In the genomic region with DNA sequence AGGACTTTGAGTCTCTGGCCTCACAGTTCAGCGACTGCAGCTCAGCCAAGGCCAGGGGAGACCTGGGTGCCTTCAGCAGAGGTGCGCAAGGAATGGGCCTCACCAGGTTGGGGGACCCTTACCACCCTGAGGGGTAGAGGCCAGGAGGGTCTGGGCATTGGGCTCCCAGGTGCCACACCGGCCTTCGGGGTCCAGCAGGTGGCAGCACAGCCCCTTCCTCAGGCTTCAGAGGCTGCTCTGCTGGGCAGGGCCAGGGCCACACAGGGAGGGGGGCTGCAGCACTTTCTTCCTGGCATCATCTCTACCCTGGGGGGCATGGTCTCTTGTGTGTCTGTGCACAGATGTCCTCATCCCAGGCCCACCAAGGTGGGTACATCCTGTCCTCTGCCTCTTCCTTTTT, we compare ENCODE assay signal across 9 cellular contexts. TPM values are rescaled to one million over a fixed set of nuclear protein-coding genes. Genes with fewer than 3 reads are reported as not detected.
DNase-seq lines count a peak whose midpoint lies in the region; ATAC-seq and TF ChIP-seq lines count a peak whose summit lies in the region.
"Had no signal": no experiment of that assay in that cellular context is flagged by ENCODE, and none has a peak within 500 bp of the region (broad histone marks: within the 10 kb centered on the region; RNA-seq: fewer than 3 reads in every experiment).

No MANE protein-coding gene starts in this region.

- intact Hi-C loops in sciatic nerve (cut with DNase I) = no loop called here

- no peaks in the 10 kb centered on the region for H3K9me3 Mint-ChIP-seq in HFFc6

- H3K4me3 ChIP-seq in AG09309 (ENCODE audit: control insufficient read depth, low read depth, low read length) = no peak overlapping the region

- no peak for ATAC-seq in sciatic nerve
- no peak for ATAC-seq in GM18502 (IDR thresholded peaks at IDR 0.05; ENCODE audit: poor library complexity, unreplicated experiment)
- ATAC-seq in GM21367 (IDR thresholded peaks at IDR 0.05; ENCODE audit: unreplicated experiment) = no peak

- no peak overlapping the region for H3K27ac Mint-ChIP-seq in HFFc6

- peaks cover 17% of the 10 kb centered on the region for H3K36me3 Mint-ChIP-seq in HFFc6 (ENCODE audit: low read depth)

- DNase-seq in AG09309 (ENCODE audit: low read depth) (no peak), HFFc6 (no peak), islet precursor cell (peak; percentile 71), sciatic nerve (ENCODE audit: low spot score) (no peak), NCI-H345 (lab: John Stamatoyannopoulos, UW) (no peak)
- DNase-seq in activated CD8-positive, alpha-beta memory T cell treated with anti-CD3 and anti-CD28 coated beads, Interleukin-2, amount 50 U/mL, for 4 hours = peak; percentile 48
- DNase-seq: NCI-H2081 treated with DMSO at 0.1 percent for 48 hours had no signal

- peaks cover 24% of the 10 kb centered on the region for H3K4me1 Mint-ChIP-seq in HFFc6 (ENCODE audit: low read depth)

- H3K4me3 Mint-ChIP-seq in HFFc6 = no peak overlapping the region

- peak; percentile 51 for TF ChIP-seq CTCF in AG09309 (IDR thresholded peaks at IDR 0.05; ENCODE audit: control insufficient read depth, insufficient read depth, low read depth, low read length, missing control alignments)
- TF ChIP-seq CTCF in HFFc6 (IDR thresholded peaks at IDR 0.05) = peak; percentile 71

- H3K27me3 Mint-ChIP-seq in HFFc6 (ENCODE audit: insufficient read depth) = no peaks in the 10 kb centered on the region; the same call in 1 of the 2 replicates

RNA-seq across cellular contexts. Expression of a gene that starts 12.9 kb away (rescaled TPM):
- total RNA-seq in HFFc6 (2021; fragmentation: NEBNext Ultra II Directional; extraction: Animal tissue kit (Norgen Biotek cat#: 25700)) = 100 to 1,000 TPM; 113 to 153 (median 120) TPM
- 54.6 TPM for total RNA-seq in sciatic nerve

RNA-seq across cellular contexts. Expression of a gene that starts 20.3 kb away (rescaled TPM):
- total RNA-seq in HFFc6 (2021; fragmentation: NEBNext Ultra II Directional; extraction: Animal tissue kit (Norgen Biotek cat#: 25700)) = 100 to 1,000 TPM; 365 to 483 (median 418) TPM
- 206 TPM for total RNA-seq in sciatic nerve

RNA-seq across cellular contexts. Expression of a gene that starts 29.2 kb away (rescaled TPM):
- 10 to 100 TPM; 25.2 to 29.0 (median 27.2) TPM for total RNA-seq in HFFc6 (2021; fragmentation: NEBNext Ultra II Directional; extraction: Animal tissue kit (Norgen Biotek cat#: 25700))
- 24.9 TPM for total RNA-seq in sciatic nerve

Comparison
In these comparisons a context has a peak if more than half of its experiments do, and no peak if none do; other contexts are left out.
1. DNase-seq: peak in activated CD8-positive, alpha-beta memory T cell treated with anti-CD3 and anti-CD28 coated beads, Interleukin-2, amount 50 U/mL, for 4 hours (single experiment) and islet precursor cell (single experiment); none in AG09309 (single experiment), HFFc6 (single experiment), sciatic nerve (single experiment) and NCI-H345 (single experiment).